Comparison of ENCODE assay signal across 1 cellular context in the genomic region with DNA sequence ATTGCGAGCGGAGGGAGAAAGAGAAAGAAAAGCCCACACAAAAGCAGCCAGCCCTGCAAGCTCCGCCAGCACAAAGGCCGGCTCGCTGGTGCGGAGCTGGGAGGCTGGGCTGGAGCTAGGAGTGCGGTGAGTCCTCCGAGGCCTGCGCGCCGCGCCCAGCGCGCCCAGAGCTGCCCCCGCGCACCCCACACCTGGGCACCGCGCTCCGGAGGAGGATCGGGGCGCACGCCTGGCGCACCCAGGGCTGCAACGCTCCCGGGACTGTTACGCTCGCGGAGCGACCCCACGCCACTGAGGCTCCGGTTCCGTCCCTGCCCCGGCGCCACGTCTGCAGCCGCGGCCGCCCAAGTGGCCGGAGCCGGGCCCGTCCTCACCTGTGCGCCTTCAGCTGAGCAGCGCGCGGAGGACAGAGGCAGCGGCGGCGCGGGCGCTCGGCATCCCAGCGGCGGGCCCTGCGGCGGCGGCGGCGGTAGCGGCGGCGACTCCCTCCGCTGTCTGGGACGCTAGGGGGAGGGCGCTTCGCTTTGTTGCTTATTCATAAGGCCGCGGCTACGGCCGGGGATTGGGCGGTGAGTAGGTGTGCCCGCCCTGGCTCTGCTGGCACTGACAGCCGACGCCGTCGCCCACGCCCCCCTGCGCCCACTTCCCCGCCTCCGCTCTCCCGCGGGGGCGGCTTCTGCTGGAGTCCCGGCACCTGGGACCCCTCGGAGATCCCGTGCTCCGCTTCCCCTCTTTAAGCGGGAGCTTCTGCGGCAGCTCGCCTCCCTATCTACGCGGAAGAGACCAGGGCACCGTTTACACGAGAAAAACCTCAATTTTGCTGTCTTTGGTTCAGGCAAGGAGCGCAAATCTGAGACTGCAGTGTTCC.
A peak's percentile ranks its signal among the peaks of the same experiment; 100 is the strongest.
TF ChIP-seq lines count a peak whose summit lies in the region.

TSS of gene ARMH4 (minus strand) at position 513 of the 868 bp plus-strand sequence. CDS start 12,855 bp downstream, outside the sequence.

TF ChIP-seq in K562, 482 proteins besides CTCF, POLR2A, EP300 and RAD21 (continued from another document):
- TF ChIP-seq CXXC5 (CRISPR knock-in tag; IDR thresholded peaks at IDR 0.05) (peak; percentile 35; the same call in 1 of the 2 replicates), CBX3 (IDR thresholded peaks at IDR 0.05; ENCODE audit: borderline replicate concordance in 1 of 2, low read length in 2 of 2) (no peak), MCM2 (IDR thresholded peaks at IDR 0.05; ENCODE audit: low read depth) (no peak), POLR2G (IDR thresholded peaks at IDR 0.05; ENCODE audit: low read depth, low read length) (0 out of 2 replicates have a peak, but pooled peaks have one; percentile 16), GATAD2B (IDR thresholded peaks at IDR 0.05; ENCODE audit: borderline replicate concordance) (0 out of 2 replicates have a peak, but pooled peaks have one; percentile 33), NEUROD1 (IDR thresholded peaks at IDR 0.05; ENCODE audit: borderline replicate concordance, low read depth, low read length, partially characterized antibody) (no peak), RBFOX2 (IDR thresholded peaks at IDR 0.05; ENCODE audit: low read depth, low read length) (no peak), CC2D1A (IDR thresholded peaks at IDR 0.05) (no peak), HDAC1 (IDR thresholded peaks at IDR 0.05) (no peak), ZNF77 (CRISPR knock-in tag; IDR thresholded peaks at IDR 0.05) (no peak), HNRNPLL (IDR thresholded peaks at IDR 0.05; ENCODE audit: low read depth, low read length, poor library complexity, severe bottlenecking) (peak; percentile 80), UBTF (IDR thresholded peaks at IDR 0.05; ENCODE audit: borderline replicate concordance in 1 of 2, low read depth in 2 of 2, low read length in 2 of 2) (peak; percentile 34 to 57; a peak in 1 of 4 replicates), ZNF184 (CRISPR knock-in tag; IDR thresholded peaks at IDR 0.05) (no peak), NCOA2 (IDR thresholded peaks at IDR 0.05; ENCODE audit: partially characterized antibody in 2 of 2) (no peak), COPS2 (conservative IDR thresholded peaks at IDR 0.05) (no peak), CTBP1 (IDR thresholded peaks at IDR 0.05; ENCODE audit: borderline replicate concordance) (peak; percentile 78; the same call in 1 of the 2 replicates)
- TF ChIP-seq, protein P1, sequence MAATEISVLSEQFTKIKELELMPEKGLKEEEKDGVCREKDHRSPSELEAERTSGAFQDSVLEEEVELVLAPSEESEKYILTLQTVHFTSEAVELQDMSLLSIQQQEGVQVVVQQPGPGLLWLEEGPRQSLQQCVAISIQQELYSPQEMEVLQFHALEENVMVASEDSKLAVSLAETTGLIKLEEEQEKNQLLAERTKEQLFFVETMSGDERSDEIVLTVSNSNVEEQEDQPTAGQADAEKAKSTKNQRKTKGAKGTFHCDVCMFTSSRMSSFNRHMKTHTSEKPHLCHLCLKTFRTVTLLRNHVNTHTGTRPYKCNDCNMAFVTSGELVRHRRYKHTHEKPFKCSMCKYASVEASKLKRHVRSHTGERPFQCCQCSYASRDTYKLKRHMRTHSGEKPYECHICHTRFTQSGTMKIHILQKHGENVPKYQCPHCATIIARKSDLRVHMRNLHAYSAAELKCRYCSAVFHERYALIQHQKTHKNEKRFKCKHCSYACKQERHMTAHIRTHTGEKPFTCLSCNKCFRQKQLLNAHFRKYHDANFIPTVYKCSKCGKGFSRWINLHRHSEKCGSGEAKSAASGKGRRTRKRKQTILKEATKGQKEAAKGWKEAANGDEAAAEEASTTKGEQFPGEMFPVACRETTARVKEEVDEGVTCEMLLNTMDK (IDR thresholded peaks at IDR 0.05; ENCODE audit: borderline replicate concordance, insufficient read depth, low read depth, low read length, poor library complexity, severe bottlenecking): peak; percentile 13
